ENCODE assay signal across 26 cellular contexts in genomic region chr1:91589438-91589837, GRCh38.
DNase-seq lines count a peak whose midpoint lies in the region; FAIRE-seq and TF ChIP-seq lines count a peak whose summit lies in the region.
"Had no signal": no experiment of that assay in that cellular context is flagged by ENCODE, and none has a peak within 500 bp of the region (broad histone marks: within the 10 kb centered on the region; RNA-seq: fewer than 3 reads in every experiment).

No MANE protein-coding gene starts in this region.

- no peak for TF ChIP-seq POLR2A in tibial nerve (IDR thresholded peaks at IDR 0.05)

- H3K27ac ChIP-seq in endodermal cell (ENCODE audit: low read depth, low read length): no peak overlapping the region
- no peak overlapping the region for H3K27ac ChIP-seq in tibial nerve
- no peak overlapping the region for H3K27ac ChIP-seq in effector memory CD4-positive, alpha-beta T cell (ENCODE audit: insufficient read depth, low read length, poor library complexity, severe bottlenecking)
- H3K27ac ChIP-seq: C4-2B, skin epidermis, VCaP had no signal

- no peak overlapping the region for H3K9ac ChIP-seq in endodermal cell (ENCODE audit: extremely low read depth, low read length, poor library complexity, severe bottlenecking)

- peak; percentile 62 for FAIRE-seq in islet of Langerhans (lab: Jason Lieb, UNC)
- FAIRE-seq: bronchial epithelial cell, GM12892, kidney had no signal

- H3K27ac Mint-ChIP-seq in HFFc6 (no peak overlapping the region; the same call in 1 of the 2 replicates), endodermal cell (no peak overlapping the region)
- H3K27ac Mint-ChIP-seq: activated CD4-positive, alpha-beta T cell treated with anti-CD3 and anti-CD28 coated beads, Interleukin-2, amount 10 ng/mL, durations not matched to agents 7 days and 5 days had no signal

- no peak for TF ChIP-seq EP300 in tibial nerve (IDR thresholded peaks at IDR 0.05)

- no peaks in the 10 kb centered on the region for H3K36me3 ChIP-seq in endodermal cell (ENCODE audit: control insufficient read depth, insufficient read depth, low read length)
- H3K36me3 ChIP-seq in tibial nerve: no peaks in the 10 kb centered on the region
- no peaks in the 10 kb centered on the region for H3K36me3 ChIP-seq in effector memory CD4-positive, alpha-beta T cell (ENCODE audit: control insufficient read depth, insufficient read depth, low read length)

- H3K27me3 ChIP-seq in endodermal cell (ENCODE audit: control insufficient read depth, insufficient read depth, low read length, poor library complexity, severe bottlenecking) (no peaks in the 10 kb centered on the region), tibial nerve (no peaks in the 10 kb centered on the region)
- H3K27me3 ChIP-seq in effector memory CD4-positive, alpha-beta T cell (replicated peaks; ENCODE audit: control insufficient read depth, insufficient read depth, low read length, poor library complexity, severe bottlenecking): no peaks in the 10 kb centered on the region

- no peaks in the 10 kb centered on the region for H3K36me3 Mint-ChIP-seq in HFFc6 (ENCODE audit: low read depth)
- H3K36me3 Mint-ChIP-seq in endodermal cell (ENCODE audit: low read depth): no peaks in the 10 kb centered on the region

- TF ChIP-seq CTCF in HFFc6 (IDR thresholded peaks at IDR 0.05) (peak; percentile 32; the same call in 1 of the 2 replicates), endodermal cell (conservative IDR thresholded peaks at IDR 0.05) (peak; percentile 49), tibial nerve (IDR thresholded peaks at IDR 0.05) (peak in 3 of 5 experiments; percentile 15 to 35 (median 26)), GM13977 (IDR thresholded peaks at IDR 0.05; ENCODE audit: extremely low read depth, insufficient read depth, missing control alignments) (no peak)

- H3K27me3 Mint-ChIP-seq in HFFc6 (ENCODE audit: insufficient read depth): peaks cover 5% of the 10 kb centered on the region; the same call in 1 of the 2 replicates
- H3K27me3 Mint-ChIP-seq in endodermal cell (ENCODE audit: insufficient read depth): peaks cover 2% of the 10 kb centered on the region

- H3K4me3 ChIP-seq in endodermal cell (ENCODE audit: low read length) (peak overlapping the region; percentile 7), tibial nerve (no peak overlapping the region)
- no peak overlapping the region for H3K4me3 ChIP-seq in effector memory CD4-positive, alpha-beta T cell (ENCODE audit: insufficient read depth, low read depth, low read length, poor library complexity, severe bottlenecking)
- H3K4me3 ChIP-seq: lung, skin epidermis had no signal

- in situ Hi-C loops in GM13977 (cut with MboI; ENCODE audit: low pct_unique_long_range_greater_than_20kb, low sequenced_read_pairs, unreplicated experiment): no loop called here

- no peak for DNase-seq in HFFc6
- DNase-seq in endodermal cell: no peak
- no peak for DNase-seq in tibial nerve (ENCODE audit: low spot score in 2 of 2)
- no peak for DNase-seq in effector memory CD4-positive, alpha-beta T cell
- no peak for DNase-seq in GM13977 (ENCODE audit: low spot score)
- no peak for DNase-seq in GOT3 (lab: John Stamatoyannopoulos, UW)
- DNase-seq: activated CD4-positive, alpha-beta T cell treated with anti-CD3 and anti-CD28 coated beads, Interleukin-2, amount 10 ng/mL, durations not matched to agents 7 days and 5 days; activated naive CD4-positive, alpha-beta T cell; activated T-cell treated with anti-CD3 and anti-CD28 coated beads, Interleukin-2, amount 50 U/mL, for 48 hours; amniotic stem cell; cortex of kidney; foreskin fibroblast; kidney; NCI-H1105; NCI-H2081 treated with DMSO at 0.1 percent for 48 hours; NCI-H446; nucleus accumbens; stimulated activated CD4-positive, alpha-beta T cell treated with anti-CD3 and anti-CD28 coated beads, Interleukin-1b, Interleukin-23, amount 100 ng/mL, for 48 hours; substantia nigra had no signal

- peaks cover 17% of the 10 kb centered on the region for H3K4me1 ChIP-seq in endodermal cell (ENCODE audit: control insufficient read depth, insufficient read depth, low read length)
- peaks cover 0 to 9% (median 0%) of the 10 kb centered on the region in 4 donors for H3K4me1 ChIP-seq in tibial nerve
- H3K4me1 ChIP-seq in effector memory CD4-positive, alpha-beta T cell (ENCODE audit: control insufficient read depth, insufficient read depth, low read length, poor library complexity, severe bottlenecking): peaks cover 10% of the 10 kb centered on the region

- no peaks in the 10 kb centered on the region for H3K9me3 Mint-ChIP-seq in HFFc6
- H3K9me3 Mint-ChIP-seq in endodermal cell: peaks cover 1% of the 10 kb centered on the region
- H3K9me3 Mint-ChIP-seq: activated CD4-positive, alpha-beta T cell treated with anti-CD3 and anti-CD28 coated beads, Interleukin-2, amount 10 ng/mL, durations not matched to agents 7 days and 5 days had no signal

- H3K4me3 Mint-ChIP-seq in HFFc6: no peak overlapping the region
- H3K4me3 Mint-ChIP-seq in endodermal cell: no peak overlapping the region
- H3K4me3 Mint-ChIP-seq: activated CD4-positive, alpha-beta T cell treated with anti-CD3 and anti-CD28 coated beads, Interleukin-2, amount 10 ng/mL, durations not matched to agents 7 days and 5 days had no signal

- H3K4me1 Mint-ChIP-seq in HFFc6 (ENCODE audit: low read depth): peaks cover 20% of the 10 kb centered on the region
- H3K4me1 Mint-ChIP-seq in endodermal cell: peaks cover 38% of the 10 kb centered on the region

- no peaks in the 10 kb centered on the region for H3K9me3 ChIP-seq in endodermal cell (ENCODE audit: control insufficient read depth, low read length)
- no peaks in the 10 kb centered on the region for H3K9me3 ChIP-seq in tibial nerve
- no peaks in the 10 kb centered on the region for H3K9me3 ChIP-seq in effector memory CD4-positive, alpha-beta T cell (ENCODE audit: control insufficient read depth, low read length)
